11 cellular contexts compared by ENCODE assay signal in the genomic region with DNA sequence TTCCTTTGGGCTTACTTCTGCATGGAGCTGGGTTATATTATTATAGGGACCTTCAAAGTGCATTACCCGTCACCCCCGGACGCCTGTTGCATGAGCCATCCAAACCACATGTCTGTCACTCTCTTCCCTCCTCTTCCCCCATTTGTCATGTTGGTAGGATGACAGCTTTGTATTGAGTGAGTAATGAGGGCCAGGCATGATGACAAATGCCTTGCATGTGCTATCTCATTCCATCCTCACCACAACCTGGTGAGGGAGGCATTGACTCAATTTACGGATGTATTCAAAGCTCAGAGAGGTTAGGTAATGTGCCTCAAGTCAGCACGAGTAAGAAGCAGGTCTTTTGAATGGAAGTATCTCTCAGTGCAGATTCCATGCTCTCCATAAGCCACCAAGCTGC.
DNase-seq lines count a peak whose midpoint lies in the region; ATAC-seq and TF ChIP-seq lines count a peak whose summit lies in the region.
"Had no signal": no experiment of that assay in that cellular context is flagged by ENCODE, and none has a peak within 500 bp of the region (broad histone marks: within the 10 kb centered on the region; RNA-seq: fewer than 3 reads in every experiment).

No MANE protein-coding gene starts in this region.

- no peak overlapping the region for H3K4me3 Mint-ChIP-seq in neural progenitor cell

- H3K4me3 ChIP-seq in SJSA1 (no peak overlapping the region), fibroblast of pulmonary artery (replicated peaks; ENCODE audit: low read depth, low read length) (no peak overlapping the region), neural progenitor cell (no peak overlapping the region)
- H3K4me3 ChIP-seq: ascending aorta, MG63 had no signal

- intact Hi-C loops in head of caudate nucleus (cut with DNase I) = no loop called here

- TF ChIP-seq CTCF in fibroblast of pulmonary artery (IDR thresholded peaks at IDR 0.05; ENCODE audit: low read length, missing control alignments) (no peak), neural progenitor cell (IDR thresholded peaks at IDR 0.05) (no peak)

- H4K20me1 ChIP-seq in neural progenitor cell (ENCODE audit: low read depth) = no peaks in the 10 kb centered on the region

- H3K27ac Mint-ChIP-seq in neural progenitor cell = no peak overlapping the region

- H3K36me3 ChIP-seq in SJSA1 (no peaks in the 10 kb centered on the region), neural progenitor cell (no peaks in the 10 kb centered on the region)
- H3K36me3 ChIP-seq: ascending aorta, MG63 had no signal

- H3K4me2 ChIP-seq in neural progenitor cell = no peak overlapping the region

- H3K4me1 ChIP-seq in SJSA1 (replicated peaks) = peaks cover 31% of the 10 kb centered on the region
- H3K4me1 ChIP-seq in neural progenitor cell = peaks cover 38% of the 10 kb centered on the region

- ATAC-seq in GM18907 (IDR thresholded peaks at IDR 0.05; ENCODE audit: unreplicated experiment) = no peak

- no peaks in the 10 kb centered on the region for H3K27me3 ChIP-seq in SJSA1 (replicated peaks)
- H3K27me3 ChIP-seq in neural progenitor cell = peaks cover 3% of the 10 kb centered on the region
- H3K27me3 ChIP-seq: ascending aorta, MG63 had no signal

- no peak overlapping the region for H2AFZ ChIP-seq in neural progenitor cell (replicated peaks)

- H3K36me3 Mint-ChIP-seq in neural progenitor cell = no peaks in the 10 kb centered on the region

- DNase-seq in A172 (ENCODE audit: low spot score) (peak; percentile 88), GM03348 (ENCODE audit: low spot score) (peak; percentile 44), SJSA1 (ENCODE audit: low read depth in 1 of 2, low spot score in 2 of 2) (peak; percentile 69 to 73), fibroblast of pulmonary artery (ENCODE audit: low read depth) (peak; percentile 36), neural progenitor cell (ENCODE audit: low spot score) (no peak), hippocampal formation (lab: John Stamatoyannopoulos, UW) (no peak), head of caudate nucleus (no peak)
- DNase-seq: activated CD4-positive, CD25-positive, alpha-beta regulatory T cell; MG63 had no signal

- H3F3A ChIP-seq in neural progenitor cell (ENCODE audit: low read depth) = peaks cover 20% of the 10 kb centered on the region

- peaks cover 16% of the 10 kb centered on the region for H3K4me1 Mint-ChIP-seq in neural progenitor cell

- H3K27ac ChIP-seq in SJSA1 = no peak overlapping the region
- no peak overlapping the region for H3K27ac ChIP-seq in neural progenitor cell

- H3K9me3 ChIP-seq in SJSA1 (replicated peaks) (no peaks in the 10 kb centered on the region), neural progenitor cell (ENCODE audit: low read depth) (no peaks in the 10 kb centered on the region)
- H3K9me3 ChIP-seq: ascending aorta, MG63 had no signal

- H3K9me3 Mint-ChIP-seq in neural progenitor cell = peaks cover 2% of the 10 kb centered on the region

- no peaks in the 10 kb centered on the region for H3K79me2 ChIP-seq in neural progenitor cell (ENCODE audit: low read depth)

- no peak overlapping the region for H3K9ac ChIP-seq in neural progenitor cell

- H3K27me3 Mint-ChIP-seq in neural progenitor cell (ENCODE audit: insufficient read depth, low read depth) = peaks cover 3% of the 10 kb centered on the region

Comparison
In these comparisons a context has a peak if more than half of its experiments do, and no peak if none do; other contexts are left out.
1. DNase-seq: peak in A172 (single experiment), GM03348 (single experiment), SJSA1 (2 of 2) and fibroblast of pulmonary artery (single experiment); none in neural progenitor cell (single experiment), hippocampal formation (0 of 2) and head of caudate nucleus (0 of 42).